20 cellular contexts compared by ENCODE assay signal in the genomic region with DNA sequence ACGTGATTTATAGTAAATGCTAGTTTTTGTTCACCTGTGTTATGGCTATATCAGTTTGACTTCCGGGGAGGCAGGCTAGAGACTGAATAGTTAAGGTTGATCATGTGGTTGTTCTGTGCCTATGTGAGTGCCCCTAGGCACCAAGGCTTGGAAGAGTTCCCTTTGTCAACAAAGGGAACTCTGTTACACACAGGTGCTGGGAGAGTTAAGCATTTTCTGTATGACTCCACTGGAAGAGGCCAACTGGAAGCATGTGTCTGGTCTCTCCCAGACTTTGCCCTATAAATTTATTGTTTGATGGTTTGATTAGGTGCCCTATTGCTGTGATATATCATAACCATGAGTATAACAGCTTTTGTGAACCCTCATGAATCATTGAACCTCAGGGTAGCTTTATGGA.
"Had no signal": no experiment of that assay in that cellular context is flagged by ENCODE, and none has a peak within 500 bp of the region (broad histone marks: within the 10 kb centered on the region; RNA-seq: fewer than 3 reads in every experiment).

No MANE protein-coding gene starts in this region.

- DNase-seq: colonic mucosa; effector CD8-positive, alpha-beta T cell; endodermal cell; foreskin melanocyte; head of caudate nucleus; kidney; left lung; mesendoderm; midbrain; naive thymus-derived CD8-positive, alpha-beta T cell; nephron progenitor cell; nucleus accumbens; stimulated activated CD4-positive, alpha-beta T cell treated with anti-CD3 and anti-CD28 coated beads, Interleukin-2, amount 100 ng/mL, for 24 hours; stimulated activated CD4-positive, alpha-beta T cell treated with anti-CD3 and anti-CD28 coated beads, Interleukin-4, amount 100 ng/mL, for 24 hours; stimulated activated naive CD4-positive, alpha-beta T cell treated with Interleukin-2 at 50 U/mL for 16 hours; stomach; thyroid gland; upper lobe of left lung had no signal

- ATAC-seq: left lung; naive thymus-derived CD8-positive, alpha-beta T cell; sciatic nerve; stimulated activated effector memory CD8-positive, alpha-beta T cell treated with anti-CD3 and anti-CD28 coated beads, Interleukin-12 subunit alpha, Interleukin-12 subunit beta, amount 100 ng/mL, for 72 hours had no signal
